8 cellular contexts compared by ENCODE assay signal in genomic region chr19:3365447-3366103, GRCh38. TPM values are rescaled to one million over a fixed set of nuclear protein-coding genes. Genes with fewer than 3 reads are reported as not detected.
DNase-seq lines count a peak whose midpoint lies in the region; ATAC-seq and TF ChIP-seq lines count a peak whose summit lies in the region.

No MANE protein-coding gene starts in this region.

- H3K9ac ChIP-seq in BLaER1 = peak overlapping the region; percentile 90

- H3K9me3 ChIP-seq in BLaER1 (no peaks in the 10 kb centered on the region), WERI-Rb-1 (ENCODE audit: severe bottlenecking) (no peaks in the 10 kb centered on the region)

- no peak for TF ChIP-seq CTCF in WERI-Rb-1 (IDR thresholded peaks at IDR 0.05; ENCODE audit: low read depth, low read length)
- TF ChIP-seq CTCF in fibroblast of villous mesenchyme (IDR thresholded peaks at IDR 0.05; ENCODE audit: insufficient read depth, low read depth, low read length) = no peak
- no peak for TF ChIP-seq CTCF in omental fat pad (IDR thresholded peaks at IDR 0.05)

- H3K36me3 ChIP-seq in BLaER1 (no peaks in the 10 kb centered on the region), WERI-Rb-1 (peaks cover under 1% of the 10 kb centered on the region; the same call in 1 of the 2 replicates)

- H4K20me1 ChIP-seq in BLaER1 = peaks cover 69% of the 10 kb centered on the region

- peak overlapping the region; percentile 74 for H3K4me3 ChIP-seq in BLaER1
- peak overlapping the region; percentile 71 for H3K4me3 ChIP-seq in WERI-Rb-1 (ENCODE audit: low read depth, low read length)
- H3K4me3 ChIP-seq in fibroblast of villous mesenchyme (ENCODE audit: low read depth, low read length) = peak overlapping the region; percentile 85

- peaks cover 77% of the 10 kb centered on the region for H3K4me1 ChIP-seq in BLaER1

- H3K4me2 ChIP-seq in BLaER1 = peak overlapping the region; percentile 95

- ATAC-seq in omental fat pad (ENCODE audit: low FRiP score) = peak; percentile 30
- no peak for ATAC-seq in GM21619 (IDR thresholded peaks at IDR 0.05; ENCODE audit: unreplicated experiment)
- no peak for ATAC-seq in GM21515 (IDR thresholded peaks at IDR 0.05; ENCODE audit: unreplicated experiment)
- ATAC-seq in HG03175 (IDR thresholded peaks at IDR 0.05; ENCODE audit: unreplicated experiment) = no peak

- H3K27ac ChIP-seq in BLaER1 (peak overlapping the region; percentile 95), WERI-Rb-1 (peak overlapping the region; percentile 95)

- DNase-seq in HT1080 (ENCODE audit: low read depth) (peak; percentile 66), WERI-Rb-1 (peak; percentile 64), fibroblast of villous mesenchyme (ENCODE audit: low read depth) (peak; percentile 74), omental fat pad (ENCODE audit: low spot score) (no peak)

- H3K27me3 ChIP-seq in BLaER1 = no peaks in the 10 kb centered on the region
- H3K27me3 ChIP-seq in WERI-Rb-1 (ENCODE audit: insufficient read depth, low read depth, severe bottlenecking) = no peaks in the 10 kb centered on the region

RNA-seq across cellular contexts. Expression of gene NFIC, which starts 0.8 kb away (rescaled TPM):
- 22.5 and 33.2 TPM in 2 replicates for total RNA-seq in HT1080 (2014; rRNA removed; shearing (Covaris generic))
- polyA plus RNA-seq in HT1080 (2015; cell fraction: cytosol; rRNA removed) = 23.4 and 26.2 TPM in 2 replicates
- polyA plus RNA-seq in HT1080 (2015; cell fraction: nucleus; rRNA removed) = 15.7 and 16.8 TPM in 2 replicates
- 42.7 and 56.0 TPM in 2 replicates for total RNA-seq in fibroblast of villous mesenchyme
- total RNA-seq in omental fat pad = 10 to 100 TPM; 55.7 to 84.5 (median 65.5) TPM
